8 cellular contexts compared by ENCODE assay signal in the genomic region with DNA sequence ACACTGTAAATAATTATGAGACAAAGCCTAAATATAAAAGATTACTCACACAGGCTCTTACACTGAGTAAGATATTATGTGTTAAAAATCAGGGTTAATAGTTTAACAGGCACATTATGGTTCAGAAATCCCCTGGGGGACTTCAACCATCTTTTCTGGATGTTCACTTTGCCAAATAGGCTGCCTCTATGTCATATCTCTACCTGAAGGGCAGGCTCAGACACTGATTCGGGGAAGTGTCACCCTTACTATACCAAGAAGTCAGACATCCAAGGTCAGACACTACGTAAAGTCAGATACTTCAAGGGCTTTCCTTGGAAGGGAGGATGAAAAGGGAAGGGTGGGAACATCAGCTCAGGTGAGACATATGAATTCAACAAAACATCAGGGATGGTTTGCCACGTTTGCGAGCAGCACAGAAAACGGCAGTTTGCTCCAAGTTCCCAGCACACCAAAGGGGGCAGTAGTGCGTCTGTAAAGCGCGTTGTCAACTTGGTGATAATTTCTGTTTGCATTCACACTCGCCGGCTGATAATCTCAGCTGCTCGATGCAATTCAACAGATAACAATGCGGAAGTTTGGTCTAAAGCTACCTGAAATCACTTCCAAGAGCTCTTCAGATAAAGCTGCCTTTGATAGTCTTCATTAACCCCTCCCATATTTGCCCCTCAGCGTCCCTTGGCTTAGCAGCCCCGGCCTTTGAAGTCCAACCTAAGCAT. TPM values are rescaled to one million over a fixed set of nuclear protein-coding genes. Genes with fewer than 3 reads are reported as not detected.
DNase-seq lines count a peak whose midpoint lies in the region; ATAC-seq, FAIRE-seq and TF ChIP-seq lines count a peak whose summit lies in the region.

No MANE protein-coding gene starts in this region.

- H3K9me3 ChIP-seq in CD4-positive, alpha-beta memory T cell (ENCODE audit: control insufficient read depth in 1 of 2, low read length in 2 of 2): no peaks in the 10 kb centered on the region
- H3K9me3 ChIP-seq in endothelial cell of umbilical vein (replicated peaks; ENCODE audit: control insufficient read depth, insufficient read depth, low read length): no peaks in the 10 kb centered on the region

- H3K27ac ChIP-seq in CD4-positive, alpha-beta memory T cell (ENCODE audit: low read depth, low read length): peak overlapping the region; percentile 76
- H3K27ac ChIP-seq in endothelial cell of umbilical vein (ENCODE audit: insufficient read depth, low read depth, low read length): peak overlapping the region; percentile 82

- BruUV-seq in endothelial cell of umbilical vein (replicated peaks; lab: Mats Ljungman, UMichigan): no TSS peak

- H3K4me1 Mint-ChIP-seq in CD4-positive, alpha-beta memory T cell: peaks cover 19 to 54% (median 31%) of the 10 kb centered on the region in 4 donors
- H3K4me1 Mint-ChIP-seq in mesothelial cell of epicardium: peaks cover 20% of the 10 kb centered on the region

- peak; percentile 84 to 89 (median 87) for DNase-seq in CD4-positive, alpha-beta memory T cell
- peak; percentile 17 for DNase-seq in NCI-H82 treated with DMSO at 0.1 percent for 48 hours (lab: John Stamatoyannopoulos, UW; ENCODE audit: unreplicated experiment)
- DNase-seq in activated CD8-positive, alpha-beta memory T cell treated with anti-CD3 and anti-CD28 coated beads for 48 hours (ENCODE audit: low read depth in 2 of 3, low spot score in 2 of 3): peak in 2 of 3 experiments; percentile 38 to 42
- DNase-seq in endothelial cell of umbilical vein (ENCODE audit: low read depth, low spot score): peak; percentile 87
- DNase-seq in mesothelial cell of epicardium (ENCODE audit: low spot score in 2 of 2, unreplicated experiment in 2 of 2): peak; percentile 27 to 67
- DNase-seq in stimulated activated CD8-positive, alpha-beta memory T cell treated with anti-CD3 and anti-CD28 coated beads, Interleukin-2, amount 100 ng/mL, for 1 hour (ENCODE audit: low read depth in 2 of 2): peak; percentile 48 to 61

- H3K4me3 Mint-ChIP-seq in CD4-positive, alpha-beta memory T cell: peak overlapping the region; percentile 93 to 99 (median 96)
- peak overlapping the region; percentile 80 for H3K4me3 Mint-ChIP-seq in mesothelial cell of epicardium

- POLR2A ChIA-PET in CD4-positive, alpha-beta memory T cell (lab: Charles Lee; ENCODE audit: partially characterized antibody): interaction anchor here (0.6 to 3.2 kb wide), 9 partner anchors 8 to 1310 kb away, joined by 3 to 50 read pairs (median 4); a partner anchor contains a TSS
- POLR2A ChIA-PET in endothelial cell of umbilical vein (lab: Charles Lee): no interaction called here

- H3K4me3 ChIP-seq in CD4-positive, alpha-beta memory T cell (ENCODE audit: low read length in 2 of 2): peak overlapping the region; percentile 91 to 94
- H3K4me3 ChIP-seq in endothelial cell of umbilical vein (replicated peaks in 1 of 3; ENCODE audit: insufficient read depth in 1 of 3, low read depth in 1 of 3, low read length in 3 of 3): peak overlapping the region; percentile 35 to 63 (median 42)

- H3K4me1 ChIP-seq in CD4-positive, alpha-beta memory T cell (ENCODE audit: insufficient read depth, low read length): peaks cover 25% of the 10 kb centered on the region
- peaks cover 23% of the 10 kb centered on the region for H3K4me1 ChIP-seq in endothelial cell of umbilical vein (ENCODE audit: control insufficient read depth, extremely low read depth, insufficient read depth, low read length)

- CTCF ChIA-PET in CD4-positive, alpha-beta memory T cell (lab: Charles Lee; ENCODE audit: partially characterized antibody): interaction anchor here (0.6 to 3.2 kb wide), 21 partner anchors 9 to 128 kb away, joined by 3 to 36 read pairs (median 5); a partner anchor contains a TSS
- CTCF ChIA-PET in endothelial cell of umbilical vein (lab: Charles Lee): interaction anchor here (0.7 to 2.4 kb wide), 25 partner anchors 10 to 442 kb away, joined by 3 to 35 read pairs (median 5); a partner anchor contains a TSS

- H3K4me2 ChIP-seq in endothelial cell of umbilical vein (ENCODE audit: insufficient read depth, low read length): peak overlapping the region; percentile 87

- H4K20me1 ChIP-seq in endothelial cell of umbilical vein (replicated peaks; ENCODE audit: control insufficient read depth, extremely low read depth, insufficient read depth, low read length): no peaks in the 10 kb centered on the region

- H3K36me3 Mint-ChIP-seq in CD4-positive, alpha-beta memory T cell: peaks cover under 1 to 14% of the 10 kb centered on the region in 2 donors
- no peaks in the 10 kb centered on the region for H3K36me3 Mint-ChIP-seq in mesothelial cell of epicardium

- H3K36me3 ChIP-seq in CD4-positive, alpha-beta memory T cell (ENCODE audit: insufficient read depth, low read length): no peaks in the 10 kb centered on the region
- no peaks in the 10 kb centered on the region for H3K36me3 ChIP-seq in endothelial cell of umbilical vein (ENCODE audit: control insufficient read depth in 2 of 2, extremely low read depth in 1 of 2, insufficient read depth in 2 of 2, low read length in 2 of 2)

- peak; percentile 48 for ATAC-seq in GM19397 (IDR thresholded peaks at IDR 0.05; ENCODE audit: unreplicated experiment)
- peak; percentile 24 for ATAC-seq in HG03558 (IDR thresholded peaks at IDR 0.05; ENCODE audit: extremely low read depth, unreplicated experiment)

- intact Hi-C loops in CD4-positive, alpha-beta memory T cell (cut with micrococcal nuclease): loop anchor here (1.0 to 5.0 kb wide), 4 partner anchors 108 to 1198 kb away; a partner anchor contains a TSS
- intact Hi-C loops in endothelial cell of umbilical vein (cut with micrococcal nuclease): loop anchor here (1.0 to 2.0 kb wide), 5 partner anchors 22 to 133 kb away; no protein-coding TSS in a partner anchor

- no peaks in the 10 kb centered on the region for H3K27me3 ChIP-seq in CD4-positive, alpha-beta memory T cell (ENCODE audit: insufficient read depth, low read length)
- H3K27me3 ChIP-seq in endothelial cell of umbilical vein (ENCODE audit: control insufficient read depth in 2 of 2, insufficient read depth in 2 of 2, low read length in 2 of 2): peaks cover 3 to 5% of the 10 kb centered on the region in 2 experiments

- no peaks in the 10 kb centered on the region for H3K79me2 ChIP-seq in endothelial cell of umbilical vein (ENCODE audit: control insufficient read depth, insufficient read depth, low read length)

- peak overlapping the region; percentile 96 to 100 (median 98) for H3K27ac Mint-ChIP-seq in CD4-positive, alpha-beta memory T cell
- H3K27ac Mint-ChIP-seq in mesothelial cell of epicardium: peak overlapping the region; percentile 96

- peak overlapping the region; percentile 79 for H3K9ac ChIP-seq in endothelial cell of umbilical vein (replicated peaks; ENCODE audit: extremely low read depth, insufficient read depth, low read length)

- H2AFZ ChIP-seq in endothelial cell of umbilical vein (ENCODE audit: low read depth, low read length): peak overlapping the region; percentile 69

- H3K9me1 ChIP-seq in endothelial cell of umbilical vein (replicated peaks; ENCODE audit: control insufficient read depth, extremely low read depth, insufficient read depth, low read length): no peaks in the 10 kb centered on the region

- TF ChIP-seq CTCF in endothelial cell of umbilical vein (IDR thresholded peaks at IDR 0.05; ENCODE audit: extremely low read depth in 1 of 2, insufficient read depth in 1 of 2, low read depth in 1 of 2, low read length in 2 of 2) (peak; percentile 85 to 86), mesothelial cell of epicardium (IDR thresholded peaks at IDR 0.05; ENCODE audit: unreplicated experiment) (peak; percentile 66)

- TF ChIP-seq POLR2A in endothelial cell of umbilical vein (IDR thresholded peaks at IDR 0.05; ENCODE audit: low read depth, low read length): no peak

- H3K9me3 Mint-ChIP-seq in CD4-positive, alpha-beta memory T cell: no peaks in the 10 kb centered on the region
- peaks cover 3% of the 10 kb centered on the region for H3K9me3 Mint-ChIP-seq in mesothelial cell of epicardium

- FAIRE-seq in endothelial cell of umbilical vein (lab: Jason Lieb, UNC): peak; percentile 85

- dilution Hi-C loops in endothelial cell of umbilical vein (cut with MboI; ENCODE audit: extremely low pct_ligation_motif_present, low sequenced_read_pairs): no loop called here

- no peaks in the 10 kb centered on the region for H3K27me3 Mint-ChIP-seq in CD4-positive, alpha-beta memory T cell
- no peaks in the 10 kb centered on the region for H3K27me3 Mint-ChIP-seq in mesothelial cell of epicardium (ENCODE audit: low read depth)

TF ChIP-seq in endothelial cell of umbilical vein, 7 proteins besides CTCF, POLR2A, EP300 and RAD21:
- TF ChIP-seq FOS (IDR thresholded peaks at IDR 0.05; ENCODE audit: borderline replicate concordance, insufficient read depth, low read length) (no peak), GATA2 (IDR thresholded peaks at IDR 0.05; ENCODE audit: insufficient read depth, insufficient read length, low read depth, low read length) (no peak), MYC (IDR thresholded peaks at IDR 0.05; ENCODE audit: low read depth, low read length) (no peak), POLR2AphosphoS5 (IDR thresholded peaks at IDR 0.05; ENCODE audit: insufficient read depth, low read depth, low read length) (no peak)
- TF ChIP-seq, protein P1, sequence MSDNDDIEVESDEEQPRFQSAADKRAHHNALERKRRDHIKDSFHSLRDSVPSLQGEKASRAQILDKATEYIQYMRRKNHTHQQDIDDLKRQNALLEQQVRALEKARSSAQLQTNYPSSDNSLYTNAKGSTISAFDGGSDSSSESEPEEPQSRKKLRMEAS (IDR thresholded peaks at IDR 0.05; ENCODE audit: insufficient read depth, insufficient read length): no peak

RNA-seq across cellular contexts. Expression of a gene that starts 0.9 kb away (rescaled TPM):
- 1 to 10 TPM; 2.2 to 3.9 TPM for total RNA-seq in CD4-positive, alpha-beta memory T cell
- 1 to 10 TPM; 3.1 to 3.4 TPM for polyA plus RNA-seq in CD4-positive, alpha-beta memory T cell
- 39.6 and 42.1 TPM in 2 replicates for total RNA-seq in endothelial cell of umbilical vein
- polyA plus RNA-seq in endothelial cell of umbilical vein: 14.3 and 16.0 TPM in 2 replicates
- polyA plus RNA-seq in endothelial cell of umbilical vein (2011; cell fraction: cytosol; rRNA removed): 6.0 and 9.7 TPM in 2 replicates
- 30.4 and 31.8 TPM in 2 replicates for polyA plus RNA-seq in endothelial cell of umbilical vein (2011; cell fraction: nucleus; rRNA removed)
- 3.1 and 8.9 TPM in 2 replicates for polyA plus RNA-seq in endothelial cell of umbilical vein (2012)
- 60.3 and 65.5 TPM in 2 replicates for polyA minus RNA-seq in endothelial cell of umbilical vein
- not detected for polyA minus RNA-seq in endothelial cell of umbilical vein (2011; cell fraction: cytosol; rRNA and poly(A)+ RNA removed)
- polyA minus RNA-seq in endothelial cell of umbilical vein (2011; cell fraction: nucleus; rRNA and poly(A)+ RNA removed): 31.3 and 73.1 TPM in 2 replicates
- 0.58 to 0.75 TPM (median 0.66 TPM) in 3 replicates for total RNA-seq in mesothelial cell of epicardium

Comparison
In these comparisons a context has a peak if more than half of its experiments do, and no peak if none do; other contexts are left out.
1. Peak in every context shown above with its lines: DNase-seq, ATAC-seq, H3K4me3 ChIP-seq and H3K27ac ChIP-seq.
2. DNase-seq: peak in every context shown above with its lines; median percentile 87 in CD4-positive, alpha-beta memory T cell; 87 in endothelial cell of umbilical vein; 54 in stimulated activated CD8-positive, alpha-beta memory T cell treated with anti-CD3 and anti-CD28 coated beads, Interleukin-2, amount 100 ng/mL, for 1 hour; 47 in mesothelial cell of epicardium; 40 in activated CD8-positive, alpha-beta memory T cell treated with anti-CD3 and anti-CD28 coated beads for 48 hours; 17 in NCI-H82 treated with DMSO at 0.1 percent for 48 hours.